8 cellular contexts compared by ENCODE assay signal in the genomic region with DNA sequence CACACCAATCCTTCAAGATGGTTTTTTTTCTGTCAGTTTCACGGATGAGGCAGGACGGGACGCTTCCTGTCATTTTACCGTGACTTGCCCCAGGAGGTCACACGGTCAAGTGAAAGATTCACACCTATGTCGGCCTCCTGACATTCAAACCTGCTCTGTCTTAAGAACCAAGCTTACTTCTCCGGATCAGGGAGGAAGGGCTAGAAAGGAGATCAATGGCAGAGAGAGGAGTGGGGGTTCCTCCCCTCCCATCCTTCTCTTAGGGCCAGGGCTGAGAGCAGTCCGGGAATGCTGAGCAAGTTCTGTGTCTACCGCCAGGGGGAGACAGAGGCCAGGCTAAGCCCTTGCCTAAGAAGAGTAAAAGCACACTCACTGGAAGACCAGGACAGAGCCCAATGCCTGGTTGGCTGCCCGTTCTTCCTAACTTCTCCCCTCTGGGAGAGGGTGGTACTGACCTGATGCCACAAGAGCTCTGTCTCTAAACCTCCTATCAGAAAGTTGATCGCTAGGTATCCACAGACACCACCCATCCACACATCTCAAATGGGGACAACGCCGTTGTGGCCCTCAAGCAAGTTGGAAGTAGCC. TPM values are rescaled to one million over a fixed set of nuclear protein-coding genes. Genes with fewer than 3 reads are reported as not detected.
A peak's percentile ranks its signal among the peaks of the same experiment; 100 is the strongest.
DNase-seq lines count a peak whose midpoint lies in the region; ATAC-seq and TF ChIP-seq lines count a peak whose summit lies in the region.

No MANE protein-coding gene starts in this region.

- H3K27ac Mint-ChIP-seq in Calu3 (ENCODE audit: unreplicated experiment) (no peak overlapping the region), GM23338 (no peak overlapping the region), T-cell (peak overlapping the region in 1 of 2 donors; percentile 34), progenitor cell of endocrine pancreas (peak overlapping the region; percentile 73)

- H3K27ac ChIP-seq in GM23338 (ENCODE audit: low read depth) (no peak overlapping the region), right atrium auricular region (peak overlapping the region; percentile 75 to 82), upper lobe of right lung (peak overlapping the region; percentile 65)

- no peaks in the 10 kb centered on the region for H3K9me3 ChIP-seq in right atrium auricular region
- no peaks in the 10 kb centered on the region for H3K9me3 ChIP-seq in upper lobe of right lung

- H3K27me3 Mint-ChIP-seq in Calu3 (ENCODE audit: unreplicated experiment) (peaks cover 26% of the 10 kb centered on the region), GM23338 (ENCODE audit: insufficient read depth, low read depth, poor library complexity) (peaks cover 46% of the 10 kb centered on the region), T-cell (peaks cover 6 to 11% of the 10 kb centered on the region in 2 donors), progenitor cell of endocrine pancreas (peaks cover 68% of the 10 kb centered on the region)

- peak overlapping the region; percentile 94 for H3K4me2 ChIP-seq in GM23338

- H3K36me3 ChIP-seq in GM23338 (ENCODE audit: insufficient read depth) (no peaks in the 10 kb centered on the region), right atrium auricular region (no peaks in the 10 kb centered on the region), upper lobe of right lung (no peaks in the 10 kb centered on the region)

- H3K79me2 ChIP-seq in GM23338 (replicated peaks; ENCODE audit: insufficient read depth) = no peaks in the 10 kb centered on the region

- CTCF ChIA-PET in Calu3 (lab: Charles Lee) = interaction anchor here (0.7 to 2.7 kb wide), 5 partner anchors 29 to 357 kb away, joined by 3 to 27 read pairs (median 5); a partner anchor contains a TSS
- CTCF ChIA-PET in T-cell (lab: Charles Lee) = interaction anchor here (0.6 to 3.2 kb wide), 27 partner anchors 8 to 1308 kb away, joined by 3 to 22 read pairs (median 4); a partner anchor contains a TSS

- H3K4me1 Mint-ChIP-seq in Calu3 (ENCODE audit: low read depth, unreplicated experiment) = peaks cover 7% of the 10 kb centered on the region
- peaks cover 43% of the 10 kb centered on the region for H3K4me1 Mint-ChIP-seq in GM23338
- peaks cover 19 to 31% (median 20%) of the 10 kb centered on the region in 3 donors for H3K4me1 Mint-ChIP-seq in T-cell
- peaks cover 8% of the 10 kb centered on the region for H3K4me1 Mint-ChIP-seq in progenitor cell of endocrine pancreas (ENCODE audit: low read depth)

- peak; percentile 85 for DNase-seq in Calu3
- peak; percentile 97 for DNase-seq in GM23338 (ENCODE audit: low spot score)
- DNase-seq in NCI-H1436 (lab: John Stamatoyannopoulos, UW) = peak; percentile 84
- DNase-seq in T-cell = peak; percentile 45 to 79 (median 66)
- DNase-seq in amniotic stem cell (lab: John Stamatoyannopoulos, UW) = peak; percentile 68
- peak; percentile 90 for DNase-seq in right atrium auricular region (ENCODE audit: low spot score)
- peak; percentile 87 for DNase-seq in progenitor cell of endocrine pancreas (ENCODE audit: low spot score, unreplicated experiment)
- peak; percentile 88 for DNase-seq in upper lobe of right lung

- H3K9me2 ChIP-seq in GM23338 (ENCODE audit: insufficient read depth) = no peaks in the 10 kb centered on the region

- intact Hi-C loops in Calu3 (cut with micrococcal nuclease; ENCODE audit: unreplicated experiment) (loop anchor here (1.0 to 5.0 kb wide), 3 partner anchors 88 to 961 kb away; no protein-coding TSS in a partner anchor), upper lobe of right lung (cut with DNase I) (no loop called here)

- POLR2A ChIA-PET in T-cell (lab: Charles Lee) = interaction anchor here (0.6 to 1.0 kb wide), 2 partner anchors 98 to 357 kb away, joined by 3 read pairs; a partner anchor contains a TSS

- H3K4me1 ChIP-seq in GM23338 (ENCODE audit: insufficient read depth) = peaks cover 25% of the 10 kb centered on the region
- peaks cover 0 to 28% of the 10 kb centered on the region in 2 donors for H3K4me1 ChIP-seq in right atrium auricular region
- peaks cover 21% of the 10 kb centered on the region for H3K4me1 ChIP-seq in upper lobe of right lung

- no peaks in the 10 kb centered on the region; the same call in 1 of the 2 replicates for H4K20me1 ChIP-seq in GM23338 (replicated peaks; ENCODE audit: insufficient read depth)

- peaks cover 7% of the 10 kb centered on the region for H3F3A ChIP-seq in GM23338 (replicated peaks; ENCODE audit: low read depth)

- no TSS peak for BruUV-seq in Calu3 (replicated peaks; lab: Mats Ljungman, UMichigan)

- H3K4me3 ChIP-seq in GM23338 (peak overlapping the region; percentile 95), right atrium auricular region (peak overlapping the region; percentile 53 to 71), upper lobe of right lung (peak overlapping the region; percentile 62)

- peak overlapping the region; percentile 58; the same call in 1 of the 2 replicates for H2AFZ ChIP-seq in GM23338

- H3K27me3 ChIP-seq in GM23338 (ENCODE audit: insufficient read depth) = peaks cover 54% of the 10 kb centered on the region
- no peaks in the 10 kb centered on the region for H3K27me3 ChIP-seq in right atrium auricular region
- peaks cover 6% of the 10 kb centered on the region for H3K27me3 ChIP-seq in upper lobe of right lung

- TF ChIP-seq CTCF in Calu3 (IDR thresholded peaks at IDR 0.05; ENCODE audit: unreplicated experiment) = peak; percentile 82
- peak; percentile 96 to 99 for TF ChIP-seq CTCF in GM23338 (conservative IDR thresholded peaks at IDR 0.05; ENCODE audit: low read depth in 2 of 2)
- peak; percentile 86 to 93 for TF ChIP-seq CTCF in right atrium auricular region (IDR thresholded peaks at IDR 0.05)
- TF ChIP-seq CTCF in progenitor cell of endocrine pancreas (IDR thresholded peaks at IDR 0.05; ENCODE audit: unreplicated experiment) = peak; percentile 93
- TF ChIP-seq CTCF in upper lobe of right lung (IDR thresholded peaks at IDR 0.05) = peak; percentile 95

- H3K4me3 Mint-ChIP-seq in Calu3 (ENCODE audit: low read depth, unreplicated experiment) (peak overlapping the region; percentile 71), GM23338 (peak overlapping the region; percentile 88), T-cell (peak overlapping the region; percentile 84 to 87 (median 86)), progenitor cell of endocrine pancreas (ENCODE audit: low read depth) (peak overlapping the region; percentile 77)

- H3K36me3 Mint-ChIP-seq in Calu3 (ENCODE audit: insufficient read depth, unreplicated experiment) = peaks cover 18% of the 10 kb centered on the region
- peaks cover 4% of the 10 kb centered on the region; the same call in 1 of the 3 replicates for H3K36me3 Mint-ChIP-seq in GM23338 (ENCODE audit: low read depth)
- no peaks in the 10 kb centered on the region for H3K36me3 Mint-ChIP-seq in T-cell
- H3K36me3 Mint-ChIP-seq in progenitor cell of endocrine pancreas (ENCODE audit: insufficient read depth) = no peaks in the 10 kb centered on the region

- ATAC-seq in GM23338 (peak; percentile 70), T-cell (replicated peaks in 1 of 4) (peak; percentile 24 to 46 (median 36)), upper lobe of right lung (peak; percentile 80)

- H3K9me3 Mint-ChIP-seq in Calu3 (ENCODE audit: low read depth, unreplicated experiment) = no peaks in the 10 kb centered on the region
- H3K9me3 Mint-ChIP-seq in GM23338 = no peaks in the 10 kb centered on the region
- no peaks in the 10 kb centered on the region for H3K9me3 Mint-ChIP-seq in T-cell
- H3K9me3 Mint-ChIP-seq in progenitor cell of endocrine pancreas (ENCODE audit: low read depth) = no peaks in the 10 kb centered on the region

RNA-seq across cellular contexts. Expression of a gene that starts 1.1 kb away (rescaled TPM):
- total RNA-seq in Calu3 (2022) (1.3 and 2.2 TPM in 2 replicates), T-cell (under 1 TPM; 0.15 to 0.77 (median 0.38) TPM), right atrium auricular region (1 to 10 TPM; 5.5 to 7.9 TPM), progenitor cell of endocrine pancreas (0.43 and 0.71 TPM in 2 replicates), upper lobe of right lung (0.32 TPM)
- 12.7 and 22.4 TPM in 2 replicates for total RNA-seq in GM23338 (2014; rRNA removed; shearing (Covaris generic))
- polyA plus RNA-seq in GM23338 (2016; fragmentation: Nextera tagmentation; extraction: Ambion mirVana) = 17.9 and 19.0 TPM in 2 replicates

RNA-seq across cellular contexts. Expression of a gene that starts 9.3 kb away (rescaled TPM):
- total RNA-seq in Calu3 (2022) (176 and 197 TPM in 2 replicates), T-cell (10 to 100 TPM in 3 of 5 donors, 1 to 10 TPM in 2; 6.0 to 33.2 (median 12.1) TPM), right atrium auricular region (100 to 1,000 TPM; 190 to 330 TPM), progenitor cell of endocrine pancreas (87.3 and 97.3 TPM in 2 replicates), upper lobe of right lung (150 TPM)
- 51.3 and 65.4 TPM in 2 replicates for total RNA-seq in GM23338 (2014; rRNA removed; shearing (Covaris generic))
- 73.5 and 76.7 TPM in 2 replicates for polyA plus RNA-seq in GM23338 (2016; fragmentation: Nextera tagmentation; extraction: Ambion mirVana)

RNA-seq across cellular contexts. Expression of a gene that starts 41.8 kb away (rescaled TPM):
- total RNA-seq in Calu3 (2022) (71.4 and 80.0 TPM in 2 replicates), T-cell (100 to 1,000 TPM in 1 of 5 donors, 10 to 100 TPM in 4; 71.0 to 103 (median 86.1) TPM), right atrium auricular region (10 to 100 TPM; 10.5 to 11.4 TPM), progenitor cell of endocrine pancreas (128 and 137 TPM in 2 replicates), upper lobe of right lung (62.8 TPM)
- total RNA-seq in GM23338 (2014; rRNA removed; shearing (Covaris generic)) = 56.8 and 77.6 TPM in 2 replicates
- polyA plus RNA-seq in GM23338 (2016; fragmentation: Nextera tagmentation; extraction: Ambion mirVana) = 52.4 and 53.6 TPM in 2 replicates
